In genomic region chr5:90161399-90161798, GRCh38 we compare ENCODE assay signal across 8 cellular contexts.
DNase-seq lines count a peak whose midpoint lies in the region; ATAC-seq, FAIRE-seq and TF ChIP-seq lines count a peak whose summit lies in the region.

No MANE protein-coding gene starts in this region.

- no peak overlapping the region for H3K27ac Mint-ChIP-seq in activated B cell treated with CpG ODN at 0.5 μM for 24 hours

- H3K4me1 Mint-ChIP-seq in activated B cell treated with CpG ODN at 0.5 μM for 24 hours, result no peaks in the 10 kb centered on the region

- CTCF ChIA-PET in activated B cell treated with CpG ODN at 0.5 μM for 24 hours (lab: Charles Lee), result interaction anchor here (0.6 to 1.8 kb wide), 5 partner anchors 8 to 1434 kb away, joined by 3 to 10 read pairs (median 3); no protein-coding TSS in a partner anchor

- POLR2A ChIA-PET in activated B cell treated with CpG ODN at 0.5 μM for 24 hours (lab: Charles Lee), result interaction anchor here (0.6 kb wide), 2 partner anchors 1286 to 1470 kb away, joined by 3 to 6 read pairs; no protein-coding TSS in a partner anchor

- H3K36me3 Mint-ChIP-seq in activated B cell treated with CpG ODN at 0.5 μM for 24 hours (ENCODE audit: low read depth), result no peaks in the 10 kb centered on the region

- no peaks in the 10 kb centered on the region for H3K9me3 Mint-ChIP-seq in activated B cell treated with CpG ODN at 0.5 μM for 24 hours

- no peaks in the 10 kb centered on the region for H3K27me3 Mint-ChIP-seq in activated B cell treated with CpG ODN at 0.5 μM for 24 hours

- peak; percentile 66 for ATAC-seq in HG03066 (IDR thresholded peaks at IDR 0.05; ENCODE audit: low read depth, unreplicated experiment)
- ATAC-seq in activated B cell treated with CpG ODN at 0.5 μM for 24 hours (ENCODE audit: low read depth), result peak; percentile 50
- no peak for ATAC-seq in HG02870 (IDR thresholded peaks at IDR 0.05; ENCODE audit: unreplicated experiment)
- ATAC-seq in GM19035 (IDR thresholded peaks at IDR 0.05; ENCODE audit: unreplicated experiment), result no peak

- no peak for FAIRE-seq in kidney (lab: Jason Lieb, UNC)

- H3K9ac ChIP-seq in kidney (ENCODE audit: low read length in 2 of 2), result no peak overlapping the region

- H3K4me3 ChIP-seq in GM12865 (ENCODE audit: low read depth, low read length) (no peak overlapping the region), kidney (ENCODE audit: low read length in 2 of 2) (no peak overlapping the region)

- no peak overlapping the region for H3K27ac ChIP-seq in kidney (ENCODE audit: low read depth in 2 of 2, low read length in 2 of 2)

- H3K9me3 ChIP-seq in kidney (ENCODE audit: control insufficient read depth in 1 of 2, low read length in 2 of 2), result no peaks in the 10 kb centered on the region

- no peaks in the 10 kb centered on the region for H3K36me3 ChIP-seq in kidney (ENCODE audit: control insufficient read depth in 1 of 2, insufficient read depth in 2 of 2, low read length in 2 of 2)

- intact Hi-C loops in activated B cell treated with CpG ODN at 0.5 μM for 24 hours (cut with micrococcal nuclease), result loop anchor here (1.0 kb wide), 1 partner anchor 1432 kb away; no protein-coding TSS in a partner anchor
- intact Hi-C loops in kidney (cut with DNase I), result no loop called here

- no peaks in the 10 kb centered on the region for H3K4me1 ChIP-seq in kidney (ENCODE audit: control insufficient read depth in 1 of 2, insufficient read depth in 1 of 2, low read depth in 1 of 2, low read length in 2 of 2)

- no peak overlapping the region for H3K4me3 Mint-ChIP-seq in activated B cell treated with CpG ODN at 0.5 μM for 24 hours

- TF ChIP-seq CTCF in GM12865 (IDR thresholded peaks at IDR 0.05; ENCODE audit: insufficient read depth, low read depth, low read length, missing control alignments), result peak; percentile 35
- no peak for TF ChIP-seq CTCF in activated B cell treated with CpG ODN at 0.5 μM for 24 hours (IDR thresholded peaks at IDR 0.05)
- no peak for TF ChIP-seq CTCF in kidney (IDR thresholded peaks at IDR 0.05; ENCODE audit: borderline replicate concordance, extremely low read depth, insufficient read depth)

- DNase-seq in GM12865 (ENCODE audit: low read depth), result peak; percentile 62
- no peak for DNase-seq in activated B cell treated with CpG ODN at 0.5 μM for 24 hours
- DNase-seq in kidney, result peak; percentile 59
- DNase-seq in superior temporal gyrus (ENCODE audit: extremely low spot score), result no peak
- no peak for DNase-seq in NCI-H2107 (lab: John Stamatoyannopoulos, UW)

Comparison
In these comparisons a context has a peak if more than half of its experiments do, and no peak if none do; other contexts are left out.
1. DNase-seq: peak in GM12865 (single experiment) and kidney (single experiment); none in activated B cell treated with CpG ODN at 0.5 μM for 24 hours (single experiment), superior temporal gyrus (single experiment) and NCI-H2107 (single experiment).
2. ATAC-seq: peak in HG03066 (single experiment) and activated B cell treated with CpG ODN at 0.5 μM for 24 hours (single experiment); none in HG02870 (single experiment) and GM19035 (single experiment).